ENCODE assay signal across 20 cellular contexts in the genomic region with DNA sequence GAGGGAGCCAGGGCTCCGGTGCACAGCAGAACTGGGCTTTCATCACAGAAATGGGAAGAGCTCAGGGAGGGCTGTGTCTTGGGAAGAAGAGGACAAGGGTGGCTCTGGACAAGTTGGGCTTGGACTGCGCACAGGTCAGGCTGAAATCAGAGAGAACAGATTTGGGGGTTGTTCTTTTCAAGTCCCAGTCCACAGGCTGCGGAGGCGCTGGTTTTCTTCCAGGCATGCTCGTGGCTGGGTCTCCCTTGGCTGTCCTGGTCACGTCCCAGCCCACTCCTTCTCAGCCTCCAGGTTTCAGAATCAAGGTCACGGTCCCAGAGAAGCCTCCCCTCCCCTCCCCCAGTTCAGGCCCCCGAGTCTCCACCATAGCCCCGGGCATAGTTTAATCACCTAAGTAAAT. TPM values are rescaled to one million over a fixed set of nuclear protein-coding genes. Genes with fewer than 3 reads are reported as not detected.
DNase-seq lines count a peak whose midpoint lies in the region; ATAC-seq, FAIRE-seq and TF ChIP-seq lines count a peak whose summit lies in the region.
"Had no signal": no experiment of that assay in that cellular context is flagged by ENCODE, and none has a peak within 500 bp of the region (broad histone marks: within the 10 kb centered on the region; RNA-seq: fewer than 3 reads in every experiment).

No MANE protein-coding gene starts in this region.

- intact Hi-C loops in Panc1 (cut with micrococcal nuclease; ENCODE audit: unreplicated experiment) (no loop called here), aorta (cut with DNase I) (no loop called here)

- H3K27ac ChIP-seq in Panc1 (ENCODE audit: low read length), result no peak overlapping the region
- H3K27ac ChIP-seq in endodermal cell (ENCODE audit: low read depth, low read length), result no peak overlapping the region
- H3K27ac ChIP-seq in aorta (ENCODE audit: low read depth in 1 of 2, low read length in 2 of 2), result no peak overlapping the region
- H3K27ac ChIP-seq: Peyer's patch had no signal

- no peaks in the 10 kb centered on the region for H3K4me1 ChIP-seq in Panc1 (ENCODE audit: control insufficient read depth, insufficient read depth, low read length)
- peaks cover 24% of the 10 kb centered on the region for H3K4me1 ChIP-seq in endodermal cell (ENCODE audit: control insufficient read depth, insufficient read depth, low read length)
- H3K4me1 ChIP-seq in aorta (ENCODE audit: control insufficient read depth in 1 of 2, insufficient read depth in 2 of 2, low read length in 2 of 2), result no peaks in the 10 kb centered on the region

- H3K9me3 ChIP-seq in Panc1 (ENCODE audit: control insufficient read depth, insufficient read depth, low read depth, low read length) (no peaks in the 10 kb centered on the region), endodermal cell (ENCODE audit: control insufficient read depth, low read length) (no peaks in the 10 kb centered on the region), aorta (ENCODE audit: control insufficient read depth, low read length) (no peaks in the 10 kb centered on the region)
- H3K9me3 ChIP-seq: HAP-1, Peyer's patch had no signal

- peaks cover 5% of the 10 kb centered on the region for H3K36me3 Mint-ChIP-seq in endodermal cell (ENCODE audit: low read depth)
- no peaks in the 10 kb centered on the region for H3K36me3 Mint-ChIP-seq in neural crest cell (ENCODE audit: low read depth)

- DNase-seq in Panc1 (ENCODE audit: low read depth, low spot score) (no peak), endodermal cell (no peak), neural crest cell (ENCODE audit: low read depth, low spot score) (no peak), NCI-H1092 (lab: John Stamatoyannopoulos, UW) (no peak), activated T-cell treated with anti-CD3 and anti-CD28 coated beads for 4 hours (no peak), RCC 7860 (ENCODE audit: low spot score) (no peak), aorta (no peak)
- DNase-seq: ACHN, DMS 273 treated with DMSO at 0.1 percent for 48 hours, DND-41, MM.1S, NCI-H1092 treated with DMSO at 0.1 percent for 48 hours, NCI-H146, NCI-H2029 treated with DMSO at 0.1 percent for 48 hours, NCI-H2171, NCI-H526 treated with DMSO at 0.1 percent for 48 hours, Peyer's patch, SHP77 treated with DMSO at 0.1 percent for 48 hours had no signal

- TF ChIP-seq CTCF in Panc1 (IDR thresholded peaks at IDR 0.05) (no peak), endodermal cell (conservative IDR thresholded peaks at IDR 0.05) (no peak), neural crest cell (conservative IDR thresholded peaks at IDR 0.05) (no peak)

- WGBS in endodermal cell (ENCODE audit: insufficient coverage in 1 of 2, insufficient read length in 1 of 2), 2 experiments, result 82 to 88% methylated on average over 6 to 9 of the region's 9 CpGs
- 61 to 63% methylated on average over 9 of the region's 9 CpGs for WGBS in aorta, 2 donors

- FAIRE-seq in RCC 7860 (lab: Jason Lieb, UNC), result no peak
- FAIRE-seq: HTR-8/SVneo had no signal

- CTCF ChIA-PET in Panc1 (lab: Charles Lee), result no interaction called here

- in situ Hi-C loops in Panc1 (cut with HindIII; ENCODE audit: low pct_unique_long_range_greater_than_20kb, low sequenced_read_pairs), result no loop called here

- POLR2A ChIA-PET in Panc1 (lab: Charles Lee), result no interaction called here

- H3K4me3 Mint-ChIP-seq in endodermal cell, result peak overlapping the region; percentile 40
- no peak overlapping the region for H3K4me3 Mint-ChIP-seq in neural crest cell

- 0 out of 2 replicates have a peak, but pooled peaks have one; percentile 20 for ATAC-seq in Panc1
- no peak for ATAC-seq in aorta (ENCODE audit: low FRiP score)

- H3K4me3 ChIP-seq in Panc1 (ENCODE audit: low read depth in 2 of 2, low read length in 2 of 2) (no peak overlapping the region), endodermal cell (ENCODE audit: low read length) (no peak overlapping the region), aorta (ENCODE audit: low read length in 2 of 2) (no peak overlapping the region)
- H3K4me3 ChIP-seq: HAP-1, Peyer's patch had no signal

- BruUV-seq in Panc1 (replicated peaks; lab: Mats Ljungman, UMichigan), result no TSS peak

- H3K27ac Mint-ChIP-seq in endodermal cell, result no peak overlapping the region
- peak overlapping the region; percentile 89 for H3K27ac Mint-ChIP-seq in neural crest cell (ENCODE audit: unreplicated experiment)

- no peaks in the 10 kb centered on the region for H3K27me3 ChIP-seq in Panc1 (ENCODE audit: control insufficient read depth, insufficient read depth, low read length)
- peaks cover 47% of the 10 kb centered on the region for H3K27me3 ChIP-seq in endodermal cell (ENCODE audit: control insufficient read depth, insufficient read depth, low read length, poor library complexity, severe bottlenecking)
- no peaks in the 10 kb centered on the region for H3K27me3 ChIP-seq in aorta (ENCODE audit: control insufficient read depth in 1 of 2, insufficient read depth in 2 of 2, low read length in 1 of 2)
- H3K27me3 ChIP-seq: Peyer's patch had no signal

- H3K9ac ChIP-seq in endodermal cell (ENCODE audit: extremely low read depth, low read length, poor library complexity, severe bottlenecking), result no peak overlapping the region

- H3K9me3 Mint-ChIP-seq in endodermal cell, result no peaks in the 10 kb centered on the region
- H3K9me3 Mint-ChIP-seq in neural crest cell, result no peaks in the 10 kb centered on the region

- H3K4me1 Mint-ChIP-seq in endodermal cell, result peaks cover 78% of the 10 kb centered on the region
- H3K4me1 Mint-ChIP-seq in neural crest cell, result peaks cover 53% of the 10 kb centered on the region

- H3K27me3 Mint-ChIP-seq in endodermal cell (ENCODE audit: insufficient read depth) (peaks cover 30% of the 10 kb centered on the region), neural crest cell (ENCODE audit: low read depth) (no peaks in the 10 kb centered on the region)

- H3K36me3 ChIP-seq in Panc1 (ENCODE audit: control insufficient read depth, insufficient read depth, low read length), result no peaks in the 10 kb centered on the region
- H3K36me3 ChIP-seq in endodermal cell (ENCODE audit: control insufficient read depth, insufficient read depth, low read length), result no peaks in the 10 kb centered on the region
- no peaks in the 10 kb centered on the region for H3K36me3 ChIP-seq in aorta (ENCODE audit: control insufficient read depth in 1 of 2, insufficient read depth in 2 of 2, low read length in 1 of 2)
- H3K36me3 ChIP-seq: HAP-1, Peyer's patch had no signal

RNA-seq across cellular contexts. Expression of a gene that starts 17.0 kb away (rescaled TPM):
- total RNA-seq in Panc1 (2021; ENCODE audit: unreplicated experiment) (14.6 TPM), endodermal cell (10 to 100 TPM; 29.3 to 45.3 TPM), neural crest cell (44.6 and 49.2 TPM in 2 replicates), aorta (1 to 10 TPM; 5.5 to 7.1 TPM)
- 12.0 TPM for polyA plus RNA-seq in Panc1 (2012; ENCODE audit: insufficient read length)
- 40.7 TPM for polyA plus RNA-seq in endodermal cell (2013, experiment 1 of 2)
- polyA plus RNA-seq in endodermal cell (2013, experiment 2 of 2), result 31.7 TPM
- polyA plus RNA-seq in aorta, result 1 to 10 TPM; 1.3 to 4.3 TPM
